ENCODE assay signal across 26 cellular contexts in the genomic region with DNA sequence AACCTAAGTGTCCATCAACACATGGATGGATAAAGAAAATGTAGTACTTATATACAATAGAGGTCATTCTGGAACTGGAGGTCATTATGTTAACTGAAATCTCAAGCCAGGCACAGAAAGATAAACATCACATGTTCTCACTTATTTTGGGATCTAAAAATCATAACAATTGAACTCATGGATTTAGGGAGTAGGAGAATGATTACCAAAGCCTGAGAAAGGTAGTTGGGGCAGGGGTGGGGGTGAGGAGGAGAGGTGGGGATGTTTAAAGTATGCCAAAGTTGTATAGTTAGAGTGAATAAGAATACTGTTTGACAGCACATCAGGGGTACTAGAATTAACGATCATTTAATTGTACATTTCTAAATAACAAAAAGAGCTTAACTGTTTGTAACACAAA.
"Had no signal": no experiment of that assay in that cellular context is flagged by ENCODE, and none has a peak within 500 bp of the region (broad histone marks: within the 10 kb centered on the region; RNA-seq: fewer than 3 reads in every experiment).

No MANE protein-coding gene starts in this region.

- H3K79me2 ChIP-seq: hepatocyte had no signal

- H3K27ac ChIP-seq: colonic mucosa, coronary artery, dorsolateral prefrontal cortex, epithelial cell of prostate, esophagus muscularis mucosa, esophagus squamous epithelium, foreskin keratinocyte, gastrocnemius medialis, gastroesophageal sphincter, heart left ventricle, heart right ventricle, hepatocyte had no signal

- ATAC-seq: effector memory CD8-positive, alpha-beta T cell; esophagus mucosa; foreskin keratinocyte; gastrocnemius medialis; gastroesophageal sphincter; heart left ventricle; heart right ventricle had no signal

- H3K27me3 ChIP-seq: colonic mucosa, dorsolateral prefrontal cortex, esophagus muscularis mucosa, esophagus squamous epithelium, gastrocnemius medialis, gastroesophageal sphincter, heart left ventricle, heart right ventricle, hepatocyte had no signal

- H3K36me3 ChIP-seq: colonic mucosa, esophagus muscularis mucosa, esophagus squamous epithelium, gastrocnemius medialis, gastroesophageal sphincter, heart left ventricle, heart right ventricle had no signal

- H3K4me2 ChIP-seq: hepatocyte had no signal

- H3K27me3 Mint-ChIP-seq: dendritic cell treated with granulocyte-macrophage colony-stimulating factor and Interleukin-4, amounts not matched to agents 40 ng/mL and 50 ng/mL, for 4 days; effector memory CD8-positive, alpha-beta T cell had no signal

- H3K4me1 Mint-ChIP-seq: endodermal cell had no signal

- H3K4me3 ChIP-seq: colonic mucosa, coronary artery, dorsolateral prefrontal cortex, esophagus muscularis mucosa, esophagus squamous epithelium, gastrocnemius medialis, gastroesophageal sphincter, heart left ventricle, heart right ventricle, hepatocyte had no signal

- H3K9me3 ChIP-seq: colonic mucosa, esophagus muscularis mucosa, esophagus squamous epithelium, gastrocnemius medialis, gastroesophageal sphincter, heart left ventricle, heart right ventricle had no signal

- H3K9me3 Mint-ChIP-seq: dendritic cell treated with granulocyte-macrophage colony-stimulating factor and Interleukin-4, amounts not matched to agents 40 ng/mL and 50 ng/mL, for 4 days; endodermal cell had no signal

- H3K4me3 Mint-ChIP-seq: dendritic cell treated with granulocyte-macrophage colony-stimulating factor and Interleukin-4, amounts not matched to agents 40 ng/mL and 50 ng/mL, for 4 days; effector memory CD8-positive, alpha-beta T cell; endodermal cell had no signal

- H3K27ac Mint-ChIP-seq: dendritic cell treated with granulocyte-macrophage colony-stimulating factor and Interleukin-4, amounts not matched to agents 40 ng/mL and 50 ng/mL, for 4 days; effector memory CD8-positive, alpha-beta T cell; endodermal cell had no signal

- H2AFZ ChIP-seq: hepatocyte had no signal

- H3K4me1 ChIP-seq: colonic mucosa, esophagus muscularis mucosa, esophagus squamous epithelium, foreskin keratinocyte, gastrocnemius medialis, gastroesophageal sphincter, heart left ventricle, heart right ventricle had no signal

- DNase-seq: colonic mucosa; cortex of kidney; dermis blood vessel endothelial cell; dorsolateral prefrontal cortex; effector CD4-positive, alpha-beta T cell; effector CD8-positive, alpha-beta T cell; effector memory CD4-positive, alpha-beta T cell; effector memory CD8-positive, alpha-beta T cell; endodermal cell; erythroblast; esophagus squamous epithelium; foreskin fibroblast; foreskin keratinocyte; foreskin melanocyte; gastrocnemius medialis; glutamatergic neuron; head of caudate nucleus; heart left ventricle; heart right ventricle had no signal
